Comparison of ENCODE assay signal across 11 cellular contexts in genomic region chr5:59766394-59766793, GRCh38.
DNase-seq lines count a peak whose midpoint lies in the region; ATAC-seq, FAIRE-seq and TF ChIP-seq lines count a peak whose summit lies in the region.
"Had no signal": no experiment of that assay in that cellular context is flagged by ENCODE, and none has a peak within 500 bp of the region (broad histone marks: within the 10 kb centered on the region; RNA-seq: fewer than 3 reads in every experiment).

No MANE protein-coding gene starts in this region.

- H3K9me3 ChIP-seq in heart right ventricle = no peaks in the 10 kb centered on the region
- no peaks in the 10 kb centered on the region for H3K9me3 ChIP-seq in astrocyte (ENCODE audit: insufficient read depth, low read depth, low read length)
- no peaks in the 10 kb centered on the region for H3K9me3 ChIP-seq in H9 (ENCODE audit: control insufficient read depth, low read depth, low read length)

- peaks cover 7% of the 10 kb centered on the region for H3K79me2 ChIP-seq in astrocyte (ENCODE audit: insufficient read depth, low read length)
- no peaks in the 10 kb centered on the region for H3K79me2 ChIP-seq in H9 (ENCODE audit: insufficient read depth, low read length)

- no peaks in the 10 kb centered on the region for H3K9me3 Mint-ChIP-seq in astrocyte (ENCODE audit: unreplicated experiment)
- H3K9me3 Mint-ChIP-seq in memory B cell = no peaks in the 10 kb centered on the region
- H3K9me3 Mint-ChIP-seq in H9 = no peaks in the 10 kb centered on the region
- H3K9me3 Mint-ChIP-seq: CD8-positive, alpha-beta memory T cell had no signal

- no peak overlapping the region for H3K27ac Mint-ChIP-seq in astrocyte (ENCODE audit: unreplicated experiment)
- peak overlapping the region; percentile 94 for H3K27ac Mint-ChIP-seq in memory B cell
- H3K27ac Mint-ChIP-seq in H9 = no peak overlapping the region
- H3K27ac Mint-ChIP-seq: CD8-positive, alpha-beta memory T cell had no signal

- intact Hi-C loops in heart right ventricle (cut with DNase I) (no loop called here), cardiac septum (cut with DNase I) (no loop called here)

- H3K23me2 ChIP-seq in H9 (ENCODE audit: insufficient read length, low read depth, low read length, poor library complexity, severe bottlenecking) = peaks cover 9% of the 10 kb centered on the region

- no peak overlapping the region for H4K5ac ChIP-seq in H9 (ENCODE audit: insufficient read length, low read depth, low read length)

- 16 to 20% methylated on average over 5 of the region's 5 CpGs for WGBS in heart right ventricle, 2 donors
- 12% methylated on average over 5 of the region's 5 CpGs for WGBS in urinary bladder
- no CpG with 5 or more reads among the region's 5 CpGs for WGBS in H9 (ENCODE audit: extremely low coverage, insufficient read length, low lambda C conversion rate)

- H4K91ac ChIP-seq in H9 (ENCODE audit: insufficient read length, low read depth, low read length) = no peak overlapping the region

- H2BK15ac ChIP-seq in H9 (ENCODE audit: low read depth, low read length) = no peak overlapping the region

- peak overlapping the region; percentile 8 for H3K9ac ChIP-seq in astrocyte (ENCODE audit: low read length)
- H3K9ac ChIP-seq in H9 (ENCODE audit: extremely low read depth, insufficient read length, low read length) = no peak overlapping the region

- H3K27me3 ChIP-seq in heart right ventricle (peaks cover 0 to 46% (median 30%) of the 10 kb centered on the region in 7 donors), astrocyte (ENCODE audit: insufficient read depth, low read length) (no peaks in the 10 kb centered on the region), H9 (ENCODE audit: insufficient read depth, low read length) (peaks cover 8% of the 10 kb centered on the region; the same call in 1 of the 2 replicates)

- H2AK5ac ChIP-seq in H9 (ENCODE audit: insufficient read length, low read length) = no peak overlapping the region

- H3K4me2 ChIP-seq in astrocyte (ENCODE audit: low read length) = peak overlapping the region; percentile 98
- no peak overlapping the region for H3K4me2 ChIP-seq in H9 (ENCODE audit: insufficient read depth, insufficient read length, low read length)

- H2BK5ac ChIP-seq in H9 (ENCODE audit: insufficient read length, low read length) = no peak overlapping the region

- no peak overlapping the region for H2BK12ac ChIP-seq in H9 (ENCODE audit: insufficient read length, low read depth, low read length)

- peak; percentile 17 for FAIRE-seq in astrocyte (lab: Jason Lieb, UNC)

- no peak overlapping the region for H3K4ac ChIP-seq in H9 (ENCODE audit: low read depth, low read length)

- H3K4me3 Mint-ChIP-seq in astrocyte (ENCODE audit: unreplicated experiment) = peak overlapping the region; percentile 35
- H3K4me3 Mint-ChIP-seq in memory B cell = peak overlapping the region; percentile 94
- no peak overlapping the region for H3K4me3 Mint-ChIP-seq in H9
- H3K4me3 Mint-ChIP-seq: CD8-positive, alpha-beta memory T cell had no signal

- H3K27ac ChIP-seq in heart right ventricle = peak overlapping the region in 2 of 10 donors; percentile 10 to 17
- no peak overlapping the region for H3K27ac ChIP-seq in astrocyte (ENCODE audit: low read depth, low read length)
- H3K27ac ChIP-seq in urinary bladder (ENCODE audit: low read depth) = peak overlapping the region; percentile 45
- no peak overlapping the region for H3K27ac ChIP-seq in H9 (ENCODE audit: insufficient read length, low read depth, low read length)

- no peak overlapping the region for H3K14ac ChIP-seq in H9 (ENCODE audit: insufficient read depth, low read length)

- no peak overlapping the region for H3K18ac ChIP-seq in H9 (ENCODE audit: insufficient read length, low read depth, low read length)

- H3K36me3 Mint-ChIP-seq in astrocyte (ENCODE audit: low read depth, unreplicated experiment) (no peaks in the 10 kb centered on the region), memory B cell (no peaks in the 10 kb centered on the region), H9 (ENCODE audit: insufficient read depth in 1 of 3, low read depth in 3 of 3) (no peaks in the 10 kb centered on the region)
- H3K36me3 Mint-ChIP-seq: CD8-positive, alpha-beta memory T cell had no signal

- no peak overlapping the region for H3K56ac ChIP-seq in H9 (ENCODE audit: insufficient read length, low read depth, low read length)

- H3K79me1 ChIP-seq in H9 (ENCODE audit: insufficient read depth, low read depth, low read length, poor library complexity, severe bottlenecking) = no peaks in the 10 kb centered on the region

- H3K4me3 ChIP-seq in heart right ventricle (peak overlapping the region in 6 of 10 donors; percentile 0 to 64 (median 41)), astrocyte (ENCODE audit: insufficient read depth, low read depth, low read length) (peak overlapping the region; percentile 91), urinary bladder (ENCODE audit: low read depth, low read length) (peak overlapping the region; percentile 38)

- H3K23ac ChIP-seq in H9 (ENCODE audit: insufficient read length, low read depth, low read length) = no peak overlapping the region

- no peak overlapping the region for H2BK20ac ChIP-seq in H9 (ENCODE audit: low read depth, low read length, poor library complexity, severe bottlenecking)

- H2AFZ ChIP-seq in astrocyte (ENCODE audit: low read depth, low read length) (peak overlapping the region; percentile 57), H9 (ENCODE audit: low read length) (no peak overlapping the region)

- DNase-seq in heart right ventricle (peak; percentile 4 to 16), cardiac septum (ENCODE audit: low spot score) (no peak), astrocyte (ENCODE audit: low read depth) (no peak), memory B cell (ENCODE audit: low spot score in 2 of 2) (no peak), H9 (no peak), glomerular visceral epithelial cell (ENCODE audit: extremely low spot score) (no peak)
- no peak for DNase-seq in stimulated activated naive CD4-positive, alpha-beta T cell treated with Interleukin-2 at 50 U/mL for 16 hours (lab: John Stamatoyannopoulos, UW)
- DNase-seq: activated CD4-positive, CD25-positive, alpha-beta regulatory T cell; CD8-positive, alpha-beta memory T cell; NCI-H1694 treated with DMSO at 0.1 percent for 48 hours had no signal

- no peak overlapping the region for H2BK120ac ChIP-seq in H9 (ENCODE audit: low read depth, low read length, poor library complexity, severe bottlenecking)

- no peak overlapping the region for H4K8ac ChIP-seq in H9 (replicated peaks; ENCODE audit: insufficient read length, low read depth, low read length)

- H3K36me3 ChIP-seq in heart right ventricle = no peaks in the 10 kb centered on the region
- no peaks in the 10 kb centered on the region for H3K36me3 ChIP-seq in astrocyte (ENCODE audit: insufficient read depth, low read length)
- H3K36me3 ChIP-seq in urinary bladder (ENCODE audit: insufficient read depth) = no peaks in the 10 kb centered on the region

- H3K4me1 Mint-ChIP-seq in astrocyte (ENCODE audit: low read depth, unreplicated experiment) (peaks cover 25% of the 10 kb centered on the region), memory B cell (peaks cover 18% of the 10 kb centered on the region), H9 (peaks cover 16 to 17% of the 10 kb centered on the region in 2 experiments)

- no peak overlapping the region for H3T11ph ChIP-seq in H9 (ENCODE audit: low read length)

- no peak for TF ChIP-seq CTCF in heart right ventricle (IDR thresholded peaks at IDR 0.05)
- TF ChIP-seq CTCF in astrocyte (IDR thresholded peaks at IDR 0.05; ENCODE audit: insufficient read depth, low read depth, low read length) = no peak
- no peak for TF ChIP-seq CTCF in H9 (conservative IDR thresholded peaks at IDR 0.05)

- H4K20me1 ChIP-seq in astrocyte (ENCODE audit: insufficient read depth, low read length) (no peaks in the 10 kb centered on the region), H9 (ENCODE audit: control insufficient read depth, insufficient read depth, insufficient read length) (no peaks in the 10 kb centered on the region)

- H3K27me3 Mint-ChIP-seq in astrocyte (ENCODE audit: low read depth, unreplicated experiment) (no peaks in the 10 kb centered on the region), memory B cell (peaks cover 4% of the 10 kb centered on the region), H9 (ENCODE audit: low read depth) (peaks cover 30% of the 10 kb centered on the region)

- ATAC-seq in heart right ventricle (peak in 3 of 8 donors; percentile 24 to 48 (median 37)), memory B cell (ENCODE audit: low read depth) (no peak)

- H3K4me1 ChIP-seq in heart right ventricle (peaks cover 0 to 28% (median 13%) of the 10 kb centered on the region in 9 donors), astrocyte (ENCODE audit: insufficient read depth, low read length) (peaks cover 14% of the 10 kb centered on the region), urinary bladder (ENCODE audit: insufficient read depth) (no peaks in the 10 kb centered on the region), H9 (ENCODE audit: insufficient read depth, low read length) (peaks cover 2% of the 10 kb centered on the region; the same call in 1 of the 2 replicates)

Comparison
In these comparisons a context has a peak if more than half of its experiments do, and no peak if none do; other contexts are left out.
1. DNase-seq: peak in heart right ventricle (2 of 2); none in cardiac septum (single experiment), astrocyte (single experiment), memory B cell (0 of 2), stimulated activated naive CD4-positive, alpha-beta T cell treated with Interleukin-2 at 50 U/mL for 16 hours (single experiment), H9 (single experiment) and glomerular visceral epithelial cell (single experiment).
2. H3K4me3 ChIP-seq: peak in every context shown above with its lines; median percentile 91 in astrocyte; 41 in heart right ventricle; 38 in urinary bladder.
3. H3K4me3 Mint-ChIP-seq: peak in astrocyte (single experiment) and memory B cell (single experiment); none in H9 (0 of 2).